19 cellular contexts compared by ENCODE assay signal in the genomic region with DNA sequence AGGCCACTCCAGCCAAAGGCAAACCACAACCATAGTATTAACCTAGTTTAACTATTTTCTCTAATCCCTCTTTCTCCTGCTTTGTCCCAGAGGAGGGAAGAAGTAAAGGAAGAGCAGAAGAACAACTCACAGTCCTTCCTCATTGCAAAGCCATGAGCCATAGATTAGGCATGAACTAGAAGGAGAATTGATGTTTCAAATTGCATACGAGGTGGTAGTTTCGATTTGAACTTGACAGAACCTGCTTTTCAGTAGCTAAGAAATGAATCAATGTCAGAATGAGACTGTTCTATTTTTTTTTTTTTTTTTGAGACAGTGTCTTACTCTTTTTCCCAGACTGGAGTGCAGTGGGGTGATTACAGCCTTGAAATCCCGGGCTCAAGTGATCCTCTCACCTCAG. TPM values are rescaled to one million over a fixed set of nuclear protein-coding genes. Genes with fewer than 3 reads are reported as not detected.
DNase-seq lines count a peak whose midpoint lies in the region; ATAC-seq and TF ChIP-seq lines count a peak whose summit lies in the region.
"Had no signal": no experiment of that assay in that cellular context is flagged by ENCODE, and none has a peak within 500 bp of the region (broad histone marks: within the 10 kb centered on the region; RNA-seq: fewer than 3 reads in every experiment).

No MANE protein-coding gene starts in this region.

- intact Hi-C loops in psoas muscle (cut with DNase I): no loop called here

- peak; percentile 41 for ATAC-seq in esophagus mucosa
- ATAC-seq in stimulated activated effector memory CD8-positive, alpha-beta T cell treated with anti-CD3 and anti-CD28 coated beads, Interleukin-12 subunit alpha, Interleukin-12 subunit beta, amount 100 ng/mL, for 72 hours: peak; percentile 71
- no peak for ATAC-seq in psoas muscle
- ATAC-seq: Panc1 had no signal

- DNase-seq in EH (ENCODE audit: low read depth) (peak; percentile 1), RWPE1 (ENCODE audit: low spot score) (peak; percentile 43), psoas muscle (no peak), T-helper 1 cell (no peak)
- no peak for DNase-seq in stimulated activated effector memory CD8-positive, alpha-beta T cell treated with anti-CD3 and anti-CD28 coated beads, Interleukin-12 subunit alpha, Interleukin-12 subunit beta, amount 100 ng/mL, for 72 hours (ENCODE audit: low spot score in 2 of 2)
- no peak for DNase-seq in activated effector memory CD4-positive, alpha-beta T cell treated with Interleukin-2 at 50 U/mL for 16 hours
- DNase-seq: ACHN; CD4-positive, alpha-beta T cell; DMS79; MG63; NCI-H1092; NCI-H524; Right ventricle myocardium superior had no signal

- WGBS in psoas muscle, 3 donors: 58 to 66% (median 66%) methylated on average over 3 of the region's 3 CpGs

- peaks cover 17% of the 10 kb centered on the region for H3K4me1 Mint-ChIP-seq in stimulated activated effector memory CD8-positive, alpha-beta T cell treated with anti-CD3 and anti-CD28 coated beads, Interleukin-12 subunit alpha, Interleukin-12 subunit beta, amount 100 ng/mL, for 72 hours

- no peak for TF ChIP-seq CTCF in RWPE1 (conservative IDR thresholded peaks at IDR 0.05; ENCODE audit: low read depth)
- TF ChIP-seq CTCF in psoas muscle (IDR thresholded peaks at IDR 0.05): no peak

- H3K36me3 Mint-ChIP-seq in stimulated activated effector memory CD8-positive, alpha-beta T cell treated with anti-CD3 and anti-CD28 coated beads, Interleukin-12 subunit alpha, Interleukin-12 subunit beta, amount 100 ng/mL, for 72 hours: no peaks in the 10 kb centered on the region

- H3K4me3 ChIP-seq in psoas muscle: no peak overlapping the region
- H3K4me3 ChIP-seq: MG63, SK-N-MC had no signal

- POLR2A ChIA-PET in RWPE1 (lab: Yijun Ruan, JAX; ENCODE audit: low non-redundant PET): no interaction called here

- H3K27me3 ChIP-seq in psoas muscle (ENCODE audit: insufficient read depth in 3 of 3, low read length in 2 of 3): no peaks in the 10 kb centered on the region
- H3K27me3 ChIP-seq: MG63 had no signal

- no peaks in the 10 kb centered on the region for H3K9me3 ChIP-seq in psoas muscle
- H3K9me3 ChIP-seq: MG63 had no signal

- H3K27ac Mint-ChIP-seq in stimulated activated effector memory CD8-positive, alpha-beta T cell treated with anti-CD3 and anti-CD28 coated beads, Interleukin-12 subunit alpha, Interleukin-12 subunit beta, amount 100 ng/mL, for 72 hours: no peak overlapping the region
- H3K27ac Mint-ChIP-seq: CD4-positive, alpha-beta T cell had no signal

- no peak overlapping the region for H3K4me3 Mint-ChIP-seq in stimulated activated effector memory CD8-positive, alpha-beta T cell treated with anti-CD3 and anti-CD28 coated beads, Interleukin-12 subunit alpha, Interleukin-12 subunit beta, amount 100 ng/mL, for 72 hours
- H3K4me3 Mint-ChIP-seq: CD4-positive, alpha-beta T cell had no signal

- no peaks in the 10 kb centered on the region for H3K9me3 Mint-ChIP-seq in stimulated activated effector memory CD8-positive, alpha-beta T cell treated with anti-CD3 and anti-CD28 coated beads, Interleukin-12 subunit alpha, Interleukin-12 subunit beta, amount 100 ng/mL, for 72 hours
- H3K9me3 Mint-ChIP-seq: CD4-positive, alpha-beta T cell had no signal

- H3K4me1 ChIP-seq in psoas muscle: no peaks in the 10 kb centered on the region

- CTCF ChIA-PET in RWPE1 (lab: Yijun Ruan, JAX): no interaction called here

- no peaks in the 10 kb centered on the region for H3K36me3 ChIP-seq in psoas muscle (ENCODE audit: insufficient read depth in 1 of 2, low read depth in 1 of 2)
- H3K36me3 ChIP-seq: MG63 had no signal

- H3K27ac ChIP-seq in RWPE1 (no peak overlapping the region), psoas muscle (no peak overlapping the region)
- H3K27ac ChIP-seq: KMS-11, SK-N-MC had no signal

RNA-seq across cellular contexts. Expression of a gene that starts 48.3 kb away (rescaled TPM):
- not detected for total RNA-seq in esophagus mucosa
- total RNA-seq in psoas muscle: not detected
- polyA plus RNA-seq in psoas muscle: not detected
- total RNA-seq: CD4-positive, alpha-beta T cell; G401; H4; Right ventricle myocardium superior had no signal

Comparison
In these comparisons a context has a peak if more than half of its experiments do, and no peak if none do; other contexts are left out.
1. DNase-seq: peak in EH (single experiment) and RWPE1 (single experiment); none in stimulated activated effector memory CD8-positive, alpha-beta T cell treated with anti-CD3 and anti-CD28 coated beads, Interleukin-12 subunit alpha, Interleukin-12 subunit beta, amount 100 ng/mL, for 72 hours (0 of 2), psoas muscle (0 of 2), activated effector memory CD4-positive, alpha-beta T cell treated with Interleukin-2 at 50 U/mL for 16 hours (single experiment) and T-helper 1 cell (0 of 5).
2. ATAC-seq: peak in esophagus mucosa (single experiment) and stimulated activated effector memory CD8-positive, alpha-beta T cell treated with anti-CD3 and anti-CD28 coated beads, Interleukin-12 subunit alpha, Interleukin-12 subunit beta, amount 100 ng/mL, for 72 hours (single experiment); none in psoas muscle (0 of 4).